10 cellular contexts compared by ENCODE assay signal in the genomic region with DNA sequence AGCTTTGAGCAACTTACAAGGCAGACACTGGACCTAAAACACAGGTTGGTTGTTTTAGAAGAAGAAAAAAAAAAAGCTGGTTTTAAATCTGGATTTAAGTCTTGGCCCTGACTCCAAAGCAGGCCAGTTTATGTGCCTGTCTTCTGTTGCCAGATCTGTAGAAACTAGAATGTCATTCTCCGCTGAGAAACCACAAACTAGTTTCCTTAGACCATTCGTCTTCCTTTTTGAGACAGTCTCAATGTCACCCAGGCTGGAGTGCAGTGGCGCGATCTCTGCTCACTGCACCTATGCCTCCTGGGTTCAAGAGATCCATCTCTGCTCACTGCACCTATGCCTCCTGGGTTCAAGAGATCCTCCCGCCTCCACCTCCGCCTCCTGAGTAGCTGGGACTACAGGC. TPM values are rescaled to one million over a fixed set of nuclear protein-coding genes. Genes with fewer than 3 reads are reported as not detected.
A peak's percentile ranks its signal among the peaks of the same experiment; 100 is the strongest.
DNase-seq lines count a peak whose midpoint lies in the region; ATAC-seq lines count a peak whose summit lies in the region.
"Had no signal": no experiment of that assay in that cellular context is flagged by ENCODE, and none has a peak within 500 bp of the region (broad histone marks: within the 10 kb centered on the region; RNA-seq: fewer than 3 reads in every experiment).

No MANE protein-coding gene starts in this region.

- peak overlapping the region in 1 of 2 donors; percentile 53 for H3K27ac Mint-ChIP-seq in activated naive CD4-positive, alpha-beta T cell treated with anti-CD3 and anti-CD28 coated beads, Interleukin-2, amount 50 U/mL, for 72 hours
- H3K27ac Mint-ChIP-seq in stimulated activated naive B cell treated with anti-CD40 and anti-IgM and Interleukin-4, amounts not matched to agents 10 μg/mL and 1 μg/mL and 100 μg/mL, for 72 hours: no peak overlapping the region

- H3K4me3 Mint-ChIP-seq in stimulated activated naive B cell treated with anti-CD40 and anti-IgM and Interleukin-4, amounts not matched to agents 10 μg/mL and 1 μg/mL and 100 μg/mL, for 72 hours: peak overlapping the region in 1 of 2 donors; percentile 22

- no peaks in the 10 kb centered on the region for H3K27me3 Mint-ChIP-seq in stimulated activated naive B cell treated with anti-CD40 and anti-IgM and Interleukin-4, amounts not matched to agents 10 μg/mL and 1 μg/mL and 100 μg/mL, for 72 hours

- intact Hi-C loops in posterior vena cava (cut with DNase I): no loop called here

- peak; percentile 82 to 89 for ATAC-seq in activated naive CD4-positive, alpha-beta T cell treated with anti-CD3 and anti-CD28 coated beads, Interleukin-2, amount 50 U/mL, for 72 hours
- ATAC-seq in HG02678 (IDR thresholded peaks at IDR 0.05; ENCODE audit: unreplicated experiment): peak; percentile 98
- ATAC-seq in stimulated activated naive B cell treated with anti-CD40 and anti-IgM and Interleukin-4, amounts not matched to agents 10 μg/mL and 1 μg/mL and 100 μg/mL, for 72 hours (replicated peaks): peak; percentile 98 to 99

- peaks cover 10 to 29% of the 10 kb centered on the region in 2 donors for H3K4me1 Mint-ChIP-seq in stimulated activated naive B cell treated with anti-CD40 and anti-IgM and Interleukin-4, amounts not matched to agents 10 μg/mL and 1 μg/mL and 100 μg/mL, for 72 hours

- peak in 1 of 2 donors; percentile 10 for DNase-seq in activated naive CD4-positive, alpha-beta T cell treated with anti-CD3 and anti-CD28 coated beads, Interleukin-2, amount 50 U/mL, for 72 hours (ENCODE audit: low spot score in 2 of 2)
- DNase-seq in activated naive CD4-positive, alpha-beta T cell treated with anti-CD3 and anti-CD28 coated beads, Interleukin-2, amount 50 U/mL, for 16 hours: no peak
- DNase-seq in Kasumi-1 (lab: John Stamatoyannopoulos, UW): peak; percentile 42 to 62
- no peak for DNase-seq in stimulated activated naive B cell treated with anti-CD40 and anti-IgM and Interleukin-4, amounts not matched to agents 10 μg/mL and 1 μg/mL and 100 μg/mL, for 72 hours
- DNase-seq in 8988T: no peak
- no peak for DNase-seq in NCI-H526 treated with DMSO at 0.1 percent for 48 hours (lab: John Stamatoyannopoulos, UW)
- DNase-seq in posterior vena cava (ENCODE audit: low spot score): no peak
- DNase-seq: mesenchymal stem cell, NCI-H774 had no signal

- no peaks in the 10 kb centered on the region for H3K9me3 Mint-ChIP-seq in activated naive CD4-positive, alpha-beta T cell treated with anti-CD3 and anti-CD28 coated beads, Interleukin-2, amount 50 U/mL, for 72 hours
- no peaks in the 10 kb centered on the region for H3K9me3 Mint-ChIP-seq in stimulated activated naive B cell treated with anti-CD40 and anti-IgM and Interleukin-4, amounts not matched to agents 10 μg/mL and 1 μg/mL and 100 μg/mL, for 72 hours

- H3K36me3 Mint-ChIP-seq in activated naive CD4-positive, alpha-beta T cell treated with anti-CD3 and anti-CD28 coated beads, Interleukin-2, amount 50 U/mL, for 72 hours: peaks cover 5 to 13% of the 10 kb centered on the region in 2 donors
- peaks cover 11 to 18% of the 10 kb centered on the region in 2 donors for H3K36me3 Mint-ChIP-seq in stimulated activated naive B cell treated with anti-CD40 and anti-IgM and Interleukin-4, amounts not matched to agents 10 μg/mL and 1 μg/mL and 100 μg/mL, for 72 hours

RNA-seq across cellular contexts. Expression of gene APP, which starts 33.9 kb away (rescaled TPM):
- total RNA-seq in activated naive CD4-positive, alpha-beta T cell treated with anti-CD3 and anti-CD28 coated beads, Interleukin-2, amount 50 U/mL, for 72 hours: 10 to 100 TPM; 38.5 to 81.4 TPM
- 100 to 1,000 TPM; 410 to 411 TPM for total RNA-seq in posterior vena cava

Comparison
In these comparisons a context has a peak if more than half of its experiments do, and no peak if none do; other contexts are left out.
1. DNase-seq: peak in Kasumi-1 (2 of 2); none in activated naive CD4-positive, alpha-beta T cell treated with anti-CD3 and anti-CD28 coated beads, Interleukin-2, amount 50 U/mL, for 16 hours (single experiment), stimulated activated naive B cell treated with anti-CD40 and anti-IgM and Interleukin-4, amounts not matched to agents 10 μg/mL and 1 μg/mL and 100 μg/mL, for 72 hours (single experiment), 8988T (single experiment), NCI-H526 treated with DMSO at 0.1 percent for 48 hours (single experiment) and posterior vena cava (single experiment).
2. RNA of gene APP, which starts 33.9 kb away (total RNA-seq): 410 to 411 TPM in posterior vena cava; 38.5 to 81.4 TPM in activated naive CD4-positive, alpha-beta T cell treated with anti-CD3 and anti-CD28 coated beads, Interleukin-2, amount 50 U/mL, for 72 hours; every median in the first group is over 4 times any median in the second.
3. Peak in every context shown above with its lines, with median percentiles within 50 percentile points of each other: ATAC-seq.